17 cellular contexts compared by ENCODE assay signal in genomic region chr22:36135306-36135705, GRCh38. TPM values are rescaled to one million over a fixed set of nuclear protein-coding genes. Genes with fewer than 3 reads are reported as not detected.
A peak's percentile ranks its signal among the peaks of the same experiment; 100 is the strongest.
DNase-seq lines count a peak whose midpoint lies in the region; ATAC-seq lines count a peak whose summit lies in the region.
"Had no signal": no experiment of that assay in that cellular context is flagged by ENCODE, and none has a peak within 500 bp of the region (broad histone marks: within the 10 kb centered on the region; RNA-seq: fewer than 3 reads in every experiment).

No MANE protein-coding gene starts in this region.

- peaks cover 18% of the 10 kb centered on the region for H3K4me1 Mint-ChIP-seq in activated T-helper 17 cell treated with anti-CD3 and anti-CD28 coated beads, Interleukin-2, amount 50 U/mL, for 72 hours
- peaks cover 44% of the 10 kb centered on the region for H3K4me1 Mint-ChIP-seq in dendritic cell treated with granulocyte-macrophage colony-stimulating factor and Interleukin-4, amounts not matched to agents 40 ng/mL and 50 ng/mL, for 4 days (ENCODE audit: low read depth)

- H3K4me3 Mint-ChIP-seq in activated T-helper 17 cell treated with anti-CD3 and anti-CD28 coated beads, Interleukin-2, amount 50 U/mL, for 72 hours: no peak overlapping the region
- H3K4me3 Mint-ChIP-seq in dendritic cell treated with granulocyte-macrophage colony-stimulating factor and Interleukin-4, amounts not matched to agents 40 ng/mL and 50 ng/mL, for 4 days: no peak overlapping the region
- H3K4me3 Mint-ChIP-seq: CD4-positive, alpha-beta memory T cell; GM23338; H9 had no signal

- H3K36me3 Mint-ChIP-seq in activated T-helper 17 cell treated with anti-CD3 and anti-CD28 coated beads, Interleukin-2, amount 50 U/mL, for 72 hours (ENCODE audit: low read depth): peaks cover 5% of the 10 kb centered on the region
- H3K36me3 Mint-ChIP-seq in dendritic cell treated with granulocyte-macrophage colony-stimulating factor and Interleukin-4, amounts not matched to agents 40 ng/mL and 50 ng/mL, for 4 days (ENCODE audit: low read depth): no peaks in the 10 kb centered on the region

- ATAC-seq in activated T-helper 17 cell treated with anti-CD3 and anti-CD28 coated beads, Interleukin-2, amount 50 U/mL, for 72 hours (replicated peaks): no peak
- no peak for ATAC-seq in HG03135 (IDR thresholded peaks at IDR 0.05; ENCODE audit: unreplicated experiment)
- ATAC-seq: GM12878, GM23338, HCT116 had no signal

- peak overlapping the region; percentile 90 for H3K27ac Mint-ChIP-seq in activated T-helper 17 cell treated with anti-CD3 and anti-CD28 coated beads, Interleukin-2, amount 50 U/mL, for 72 hours
- H3K27ac Mint-ChIP-seq in dendritic cell treated with granulocyte-macrophage colony-stimulating factor and Interleukin-4, amounts not matched to agents 40 ng/mL and 50 ng/mL, for 4 days: peak overlapping the region; percentile 65
- H3K27ac Mint-ChIP-seq: GM23338, H9 had no signal

- H3K27me3 Mint-ChIP-seq in activated T-helper 17 cell treated with anti-CD3 and anti-CD28 coated beads, Interleukin-2, amount 50 U/mL, for 72 hours: no peaks in the 10 kb centered on the region
- H3K27me3 Mint-ChIP-seq in dendritic cell treated with granulocyte-macrophage colony-stimulating factor and Interleukin-4, amounts not matched to agents 40 ng/mL and 50 ng/mL, for 4 days: peaks cover 23% of the 10 kb centered on the region
- H3K27me3 Mint-ChIP-seq: CD4-positive, alpha-beta memory T cell had no signal

- intact Hi-C loops in dendritic cell treated with granulocyte-macrophage colony-stimulating factor and Interleukin-4, amounts not matched to agents 40 ng/mL and 50 ng/mL, for 4 days (cut with micrococcal nuclease): no loop called here

- H3K9me3 Mint-ChIP-seq in activated T-helper 17 cell treated with anti-CD3 and anti-CD28 coated beads, Interleukin-2, amount 50 U/mL, for 72 hours: no peaks in the 10 kb centered on the region
- no peaks in the 10 kb centered on the region for H3K9me3 Mint-ChIP-seq in dendritic cell treated with granulocyte-macrophage colony-stimulating factor and Interleukin-4, amounts not matched to agents 40 ng/mL and 50 ng/mL, for 4 days
- H3K9me3 Mint-ChIP-seq: CD4-positive, alpha-beta memory T cell; GM23338; H9 had no signal

- DNase-seq in left kidney (ENCODE audit: low read depth, low spot score) (peak; percentile 21), amniotic stem cell (lab: John Stamatoyannopoulos, UW) (no peak)
- no peak for DNase-seq in stimulated activated CD4-positive, alpha-beta T cell treated with anti-CD3 and anti-CD28 coated beads, Interleukin-4, amount 100 ng/mL, for 1 hour
- DNase-seq: C1 segment of cervical spinal cord; Caco-2; CD4-positive, alpha-beta memory T cell; DMS153; DND-41; GDM1; H9 had no signal

RNA-seq across cellular contexts. Expression of gene APOL3, which starts 25.2 kb away (rescaled TPM):
- total RNA-seq in activated T-helper 17 cell treated with anti-CD3 and anti-CD28 coated beads, Interleukin-2, amount 50 U/mL, for 72 hours: 100 to 1,000 TPM in 1 of 2 donors, 10 to 100 TPM in 1; 99.3 to 118 TPM
- total RNA-seq: A673, Caco-2, GM23338, H9 had no signal
